Comparison of ENCODE assay signal across 9 cellular contexts in the genomic region with DNA sequence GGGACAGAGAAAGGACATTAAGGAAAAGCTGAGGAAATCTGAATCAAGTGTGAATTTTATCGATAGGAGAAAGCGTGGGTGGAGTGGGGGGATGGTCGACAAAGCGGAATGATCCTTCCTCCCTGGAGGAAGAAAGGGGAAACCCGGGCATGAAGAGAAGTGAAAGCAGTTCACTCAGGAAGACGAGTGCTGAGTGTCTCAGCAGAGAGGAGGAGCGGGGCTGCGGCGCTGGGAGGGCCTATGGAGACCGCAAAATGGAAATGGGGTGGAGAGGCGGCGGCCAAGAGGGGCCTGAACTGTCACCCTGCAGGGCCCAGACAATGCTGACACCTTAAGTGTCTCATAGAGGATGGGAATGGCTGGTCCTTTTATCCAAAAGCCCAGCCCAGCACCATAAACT. TPM values are rescaled to one million over a fixed set of nuclear protein-coding genes. Genes with fewer than 3 reads are reported as not detected.
DNase-seq lines count a peak whose midpoint lies in the region; ATAC-seq and TF ChIP-seq lines count a peak whose summit lies in the region.
"Had no signal": no experiment of that assay in that cellular context is flagged by ENCODE, and none has a peak within 500 bp of the region (broad histone marks: within the 10 kb centered on the region; RNA-seq: fewer than 3 reads in every experiment).

No MANE protein-coding gene starts in this region.

- DNase-seq in GM06990 (ENCODE audit: extremely low read depth, insufficient read length) = no peak
- peak; percentile 29 for DNase-seq in UCSD-AML1 (lab: John Stamatoyannopoulos, UW; ENCODE audit: unreplicated experiment)
- DNase-seq in heart right ventricle = peak; percentile 42 to 60
- DNase-seq in sciatic nerve (ENCODE audit: low spot score) = no peak
- DNase-seq in activated gamma-delta T cell (lab: John Stamatoyannopoulos, UW) = no peak
- DNase-seq in mesenteric fat pad (ENCODE audit: low spot score) = no peak
- DNase-seq: SHP77 had no signal

- peaks cover 25 to 91% (median 66%) of the 10 kb centered on the region in 9 donors for H3K4me1 ChIP-seq in heart right ventricle

- H3K27ac ChIP-seq in heart right ventricle = peak overlapping the region in 9 of 10 donors; percentile 28 to 87 (median 60)

- intact Hi-C loops in heart right ventricle (cut with DNase I) = no loop called here
- intact Hi-C loops in sciatic nerve (cut with DNase I) = no loop called here

- TF ChIP-seq CTCF in GM06990 (IDR thresholded peaks at IDR 0.05; ENCODE audit: insufficient read depth, low read length, poor library complexity, severe bottlenecking) (no peak), heart right ventricle (IDR thresholded peaks at IDR 0.05) (no peak)

- peak overlapping the region; percentile 49 for H3K4me3 ChIP-seq in GM06990 (replicated peaks; ENCODE audit: low read depth, low read length)
- H3K4me3 ChIP-seq in heart right ventricle = peak overlapping the region in 7 of 10 donors; percentile 8 to 34 (median 31)

- WGBS in heart right ventricle, 2 donors = 47 to 54% methylated on average over 12 of the region's 12 CpGs

- ATAC-seq in heart right ventricle (peak; percentile 15 to 63 (median 53)), sciatic nerve (peak; percentile 67), GM19023 (IDR thresholded peaks at IDR 0.05; ENCODE audit: unreplicated experiment) (no peak), HG03139 (IDR thresholded peaks at IDR 0.05; ENCODE audit: unreplicated experiment) (no peak)

- H3K36me3 ChIP-seq in GM06990 (ENCODE audit: control insufficient read depth, insufficient read depth, low read length) = no peaks in the 10 kb centered on the region; the same call in 1 of the 2 replicates
- peaks cover 0 to 25% (median 0%) of the 10 kb centered on the region in 9 donors for H3K36me3 ChIP-seq in heart right ventricle

- H3K27me3 ChIP-seq in GM06990 (replicated peaks; ENCODE audit: control insufficient read depth, insufficient read depth, low read length) = no peaks in the 10 kb centered on the region
- no peaks in the 10 kb centered on the region for H3K27me3 ChIP-seq in heart right ventricle

- no peaks in the 10 kb centered on the region for H3K9me3 ChIP-seq in heart right ventricle

RNA-seq across cellular contexts. Expression of gene ZDHHC7, which starts 8.7 kb away (rescaled TPM):
- 10 to 100 TPM; 36.2 to 55.5 (median 43.2) TPM for total RNA-seq in heart right ventricle
- 10 to 100 TPM; 15.1 to 16.6 TPM for polyA plus RNA-seq in heart right ventricle
- total RNA-seq in sciatic nerve = 48.8 TPM
- 45.6 TPM for total RNA-seq in mesenteric fat pad

RNA-seq across cellular contexts. Expression of gene KIAA0513, which starts 25.0 kb away (rescaled TPM):
- total RNA-seq in heart right ventricle (10 to 100 TPM in 2 of 10 donors, 1 to 10 TPM in 8; 5.9 to 10.9 (median 8.5) TPM), sciatic nerve (12.6 TPM), mesenteric fat pad (12.7 TPM)
- 1 to 10 TPM; 2.4 to 3.1 TPM for polyA plus RNA-seq in heart right ventricle

Comparison
In these comparisons a context has a peak if more than half of its experiments do, and no peak if none do; other contexts are left out.
1. DNase-seq: peak in UCSD-AML1 (single experiment) and heart right ventricle (2 of 2); none in GM06990 (single experiment), sciatic nerve (single experiment), activated gamma-delta T cell (single experiment) and mesenteric fat pad (single experiment).
2. ATAC-seq: peak in heart right ventricle (8 of 8) and sciatic nerve (single experiment); none in GM19023 (single experiment) and HG03139 (single experiment).